4 cellular contexts compared by ENCODE assay signal in genomic region chr6:121448528-121448927, GRCh38. TPM values are rescaled to one million over a fixed set of nuclear protein-coding genes. Genes with fewer than 3 reads are reported as not detected.
"Had no signal": no experiment of that assay in that cellular context is flagged by ENCODE, and none has a peak within 500 bp of the region (broad histone marks: within the 10 kb centered on the region; RNA-seq: fewer than 3 reads in every experiment).

No MANE protein-coding gene starts in this region.

RNA-seq across cellular contexts. Expression of gene GJA1, which starts 13.1 kb away (rescaled TPM):
- total RNA-seq: activated CD4-positive, alpha-beta T cell treated with anti-CD3 and anti-CD28 coated beads, Interleukin-2, amount 10 ng/mL, durations not matched to agents 7 days and 5 days; activated CD8-positive, alpha-beta T cell treated with anti-CD3 and anti-CD28 coated beads, Interleukin-2, amount 10 ng/mL, durations not matched to agents 7 days and 5 days; activated naive CD8-positive, alpha-beta T cell treated with anti-CD3 and anti-CD28 coated beads, Interleukin-2, amount 10 ng/mL, durations not matched to agents 7 days and 5 days; activated T-helper 2 cell treated with anti-CD3 and anti-CD28 coated beads, Interferon-gamma antibody, Interleukin-2, Interleukin-4, amounts not matched to agents 10 μg/mL and 5 μg/mL and 100 μg/mL, durations not matched to agents 14 hours and 24 hours and 36 hours had no signal
